ENCODE assay signal across 8 cellular contexts in the genomic region with DNA sequence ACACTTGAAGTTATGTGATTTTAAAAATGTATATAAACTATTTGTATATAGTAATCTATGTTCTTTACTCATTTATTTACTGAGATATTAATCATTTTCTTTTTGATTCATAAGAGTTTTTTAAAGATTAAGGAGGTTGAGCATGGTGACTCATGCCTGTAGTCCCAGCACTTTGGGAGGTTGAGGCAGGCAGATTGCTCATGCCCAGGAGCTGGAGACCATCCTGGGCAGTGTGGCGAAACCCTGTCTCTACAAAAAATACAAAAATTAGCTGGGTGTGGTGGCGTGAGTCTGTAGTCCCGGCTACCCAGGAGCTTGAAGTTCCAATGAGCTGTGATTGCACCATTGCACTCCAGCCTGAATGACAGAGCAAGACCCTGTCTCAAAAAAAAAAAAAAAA.
"Had no signal": no experiment of that assay in that cellular context is flagged by ENCODE, and none has a peak within 500 bp of the region (broad histone marks: within the 10 kb centered on the region; RNA-seq: fewer than 3 reads in every experiment).

No MANE protein-coding gene starts in this region.

- H3K4me3 Mint-ChIP-seq: HFFc6, IgD-negative memory B cell had no signal

- H3K27ac ChIP-seq: HL-60 had no signal

- ATAC-seq: HCT116, HepG2 had no signal

- H3K9me3 ChIP-seq: HAP-1 had no signal

- H3K4me3 ChIP-seq: HAP-1 had no signal

- H3K36me3 Mint-ChIP-seq: IgD-negative memory B cell had no signal

- DNase-seq: GOT3, H7, HFFc6 had no signal

- FAIRE-seq: HepG2 had no signal

- H3K27ac Mint-ChIP-seq: HFFc6, IgD-negative memory B cell had no signal

- H3K36me3 ChIP-seq: HAP-1 had no signal

- H3K4me1 ChIP-seq: HAP-1 had no signal

- H3K4me1 Mint-ChIP-seq: IgD-negative memory B cell had no signal
